In genomic region chr1:77392486-77392885, GRCh38 we compare ENCODE assay signal across 18 cellular contexts.
"Had no signal": no experiment of that assay in that cellular context is flagged by ENCODE, and none has a peak within 500 bp of the region (broad histone marks: within the 10 kb centered on the region; RNA-seq: fewer than 3 reads in every experiment).

No MANE protein-coding gene starts in this region.

- H3K27ac ChIP-seq: lower lobe of right lung, neutrophil, parathyroid adenoma, right lobe of liver, testis, tibial artery had no signal

- H3K4me3 ChIP-seq: lower lobe of right lung, right lobe of liver, testis, tibial artery had no signal

- H3K79me2 ChIP-seq: parathyroid adenoma had no signal

- DNase-seq: effector memory CD8-positive, alpha-beta T cell; hypothalamus; immature natural killer cell; islet precursor cell; kidney glomerular epithelial cell; left ventricle myocardium superior; lower lobe of right lung; natural killer cell; right lobe of liver; small intestine; stimulated activated CD4-positive, alpha-beta T cell treated with anti-CD3 and anti-CD28 coated beads, Interleukin-15, amount 100 ng/mL, for 24 hours; stimulated activated CD4-positive, alpha-beta T cell treated with anti-CD3 and anti-CD28 coated beads, Interleukin-2, amount 100 ng/mL, for 48 hours; stimulated activated naive CD4-positive, alpha-beta T cell; stimulated activated naive CD8-positive, alpha-beta T cell treated with anti-CD3 and anti-CD28 coated beads, Interleukin-15, amount 100 ng/mL, for 72 hours; testis; tibial artery had no signal

- H3K4me1 ChIP-seq: lower lobe of right lung, parathyroid adenoma, right lobe of liver, testis had no signal

- H3K36me3 ChIP-seq: lower lobe of right lung, neutrophil, right lobe of liver, tibial artery had no signal

- H3K27me3 ChIP-seq: neutrophil, right lobe of liver, testis, tibial artery had no signal

- H3K9me3 ChIP-seq: lower lobe of right lung, neutrophil, right lobe of liver, testis, tibial artery had no signal

- H2AFZ ChIP-seq: parathyroid adenoma had no signal
